ENCODE assay signal across 25 cellular contexts in the genomic region with DNA sequence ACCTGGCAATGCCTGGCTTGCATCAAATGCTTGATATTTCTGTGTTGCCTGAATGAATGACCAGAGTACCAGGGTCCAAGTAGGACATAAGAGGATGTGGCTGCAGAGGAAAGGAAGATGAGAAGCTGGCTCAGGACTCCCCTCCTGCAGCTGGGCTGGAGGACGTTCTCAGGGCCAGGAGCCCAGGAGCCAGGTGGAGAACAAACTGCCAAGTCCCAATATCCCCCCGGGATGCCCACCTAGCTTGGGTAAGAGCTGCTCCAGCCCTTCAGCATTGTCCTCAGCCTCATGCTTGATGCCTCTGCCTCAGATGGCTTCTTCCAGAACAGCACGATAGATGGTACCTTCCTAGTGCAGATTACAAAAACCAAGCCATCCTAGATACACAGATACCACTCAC. TPM values are rescaled to one million over a fixed set of nuclear protein-coding genes. Genes with fewer than 3 reads are reported as not detected.
"Had no signal": no experiment of that assay in that cellular context is flagged by ENCODE, and none has a peak within 500 bp of the region (broad histone marks: within the 10 kb centered on the region; RNA-seq: fewer than 3 reads in every experiment).

No MANE protein-coding gene starts in this region.

- ATAC-seq: left colon; naive thymus-derived CD4-positive, alpha-beta T cell; sciatic nerve; stimulated activated memory B cell treated with anti-CD40 and anti-IgM and Interleukin-4, amounts not matched to agents 10 μg/mL and 1 μg/mL and 100 μg/mL, for 72 hours had no signal

- H3K27me3 Mint-ChIP-seq: stimulated activated naive CD8-positive, alpha-beta T cell treated with anti-CD3 and anti-CD28 coated beads, Interleukin-15, Interleukin-2, amounts not matched to agents 100 ng/mL and 50 ng/mL, for 24 hours had no signal

- H3K4me1 ChIP-seq: esophagus squamous epithelium, tibial nerve had no signal

- H3K27ac Mint-ChIP-seq: naive thymus-derived CD4-positive, alpha-beta T cell; nephron progenitor cell; stimulated activated memory B cell treated with anti-CD40 and anti-IgM and Interleukin-4, amounts not matched to agents 10 μg/mL and 1 μg/mL and 100 μg/mL, for 72 hours; stimulated activated naive CD8-positive, alpha-beta T cell treated with anti-CD3 and anti-CD28 coated beads, Interleukin-15, Interleukin-2, amounts not matched to agents 100 ng/mL and 50 ng/mL, for 24 hours had no signal

- H3K36me3 Mint-ChIP-seq: naive thymus-derived CD4-positive, alpha-beta T cell; stimulated activated memory B cell treated with anti-CD40 and anti-IgM and Interleukin-4, amounts not matched to agents 10 μg/mL and 1 μg/mL and 100 μg/mL, for 72 hours had no signal

- H3K27ac ChIP-seq: dorsolateral prefrontal cortex, esophagus squamous epithelium, spleen, tibial nerve had no signal

- H3K4me3 Mint-ChIP-seq: naive thymus-derived CD4-positive, alpha-beta T cell; nephron progenitor cell; stimulated activated memory B cell treated with anti-CD40 and anti-IgM and Interleukin-4, amounts not matched to agents 10 μg/mL and 1 μg/mL and 100 μg/mL, for 72 hours; stimulated activated naive CD8-positive, alpha-beta T cell treated with anti-CD3 and anti-CD28 coated beads, Interleukin-15, Interleukin-2, amounts not matched to agents 100 ng/mL and 50 ng/mL, for 24 hours had no signal

- H3K27me3 ChIP-seq: tibial nerve had no signal

- DNase-seq: cerebellar nuclear complex; cortex of kidney; effector CD8-positive, alpha-beta T cell; esophagus squamous epithelium; foreskin fibroblast; left colon; mesendoderm; naive thymus-derived CD4-positive, alpha-beta T cell; nephron progenitor cell; spleen; stimulated activated CD4-positive, alpha-beta T cell treated with anti-CD3 and anti-CD28 coated beads, Interleukin-15, amount 100 ng/mL, for 24 hours; stimulated activated CD4-positive, alpha-beta T cell treated with anti-CD3 and anti-CD28 coated beads, Interleukin-1b, Interleukin-23, amount 100 ng/mL, for 48 hours; stimulated activated CD4-positive, alpha-beta T cell treated with anti-CD3 and anti-CD28 coated beads, Interleukin-4, amount 100 ng/mL, for 24 hours had no signal

- H3K4me3 ChIP-seq: dorsolateral prefrontal cortex, esophagus squamous epithelium, spleen, tibial nerve had no signal

- H3K9me3 ChIP-seq: esophagus squamous epithelium, spleen, tibial nerve had no signal

- H3K36me3 ChIP-seq: esophagus squamous epithelium, spleen, tibial nerve had no signal

- H3K9me3 Mint-ChIP-seq: nephron progenitor cell; stimulated activated memory B cell treated with anti-CD40 and anti-IgM and Interleukin-4, amounts not matched to agents 10 μg/mL and 1 μg/mL and 100 μg/mL, for 72 hours; stimulated activated naive CD8-positive, alpha-beta T cell treated with anti-CD3 and anti-CD28 coated beads, Interleukin-15, Interleukin-2, amounts not matched to agents 100 ng/mL and 50 ng/mL, for 24 hours had no signal

RNA-seq across cellular contexts. Expression of a gene that starts 8.6 kb away (rescaled TPM):
- total RNA-seq: kidney epithelial cell; left colon; liver; lung microvascular endothelial cell; mononuclear cell; naive thymus-derived CD4-positive, alpha-beta T cell; pulmonary artery endothelial cell; spleen; temporal lobe had no signal
- polyA plus RNA-seq: liver; naive thymus-derived CD4-positive, alpha-beta T cell had no signal

RNA-seq across cellular contexts. Expression of a gene that starts 26.8 kb away (rescaled TPM):
- total RNA-seq: kidney epithelial cell; left colon; liver; lung microvascular endothelial cell; mononuclear cell; naive thymus-derived CD4-positive, alpha-beta T cell; spleen; urinary bladder had no signal
- polyA plus RNA-seq: naive thymus-derived CD4-positive, alpha-beta T cell had no signal

RNA-seq across cellular contexts. Expression of a gene that starts 51.3 kb away (rescaled TPM):
- polyA plus RNA-seq: naive thymus-derived CD4-positive, alpha-beta T cell had no signal
